14 cellular contexts compared by ENCODE assay signal in the genomic region with DNA sequence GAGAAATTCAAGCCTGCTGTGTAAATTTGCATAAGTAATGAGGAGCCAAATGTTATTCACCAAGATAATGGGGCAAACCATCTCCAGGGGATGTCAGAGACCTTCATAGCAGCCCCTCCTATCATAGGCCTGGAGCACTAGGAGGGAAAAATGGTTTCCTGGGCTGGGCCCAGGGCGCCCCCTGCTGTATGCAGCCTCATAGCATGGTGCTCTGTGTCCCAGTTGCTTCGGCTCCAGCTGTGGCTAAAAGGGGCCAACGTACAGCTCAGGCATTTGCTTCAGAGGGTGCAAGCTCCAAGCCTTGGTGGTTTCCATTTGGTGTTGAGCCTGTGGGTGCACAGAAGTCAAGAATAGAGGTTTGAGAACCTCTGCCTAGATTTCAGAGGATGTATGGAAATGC.
DNase-seq lines count a peak whose midpoint lies in the region; ATAC-seq, FAIRE-seq and TF ChIP-seq lines count a peak whose summit lies in the region.
"Had no signal": no experiment of that assay in that cellular context is flagged by ENCODE, and none has a peak within 500 bp of the region (broad histone marks: within the 10 kb centered on the region; RNA-seq: fewer than 3 reads in every experiment).

No MANE protein-coding gene starts in this region.

- H4K5ac ChIP-seq in H9 (ENCODE audit: insufficient read length, low read depth, low read length), result no peak overlapping the region

- H2BK5ac ChIP-seq in H9 (ENCODE audit: insufficient read length, low read length), result no peak overlapping the region

- DNase-seq in activated T-cell treated with anti-CD3 and anti-CD28 coated beads, Interleukin-2, amount 50 U/mL, for 24 hours, result peak; percentile 38
- no peak for DNase-seq in activated T-cell treated with anti-CD3 and anti-CD28 coated beads, Interleukin-2, amount 50 U/mL, for 4 hours
- DNase-seq in H9, result no peak
- DNase-seq in bronchial epithelial cell (ENCODE audit: low read depth), result no peak
- peak; percentile 7 to 30 for DNase-seq in stimulated activated CD4-positive, alpha-beta T cell treated with anti-CD3 and anti-CD28 coated beads, Interleukin-2, amount 100 ng/mL, for 48 hours
- no peak for DNase-seq in cerebellar nuclear complex (lab: John Stamatoyannopoulos, UW)
- DNase-seq: left cardiac atrium, NCI-H2081 treated with DMSO at 0.1 percent for 48 hours, PC-9 had no signal

- no peaks in the 10 kb centered on the region for H3K23me2 ChIP-seq in H9 (ENCODE audit: insufficient read length, low read depth, low read length, poor library complexity, severe bottlenecking)

- no peak overlapping the region for H3K23ac ChIP-seq in H9 (ENCODE audit: insufficient read length, low read depth, low read length)

- no peaks in the 10 kb centered on the region for H4K20me1 ChIP-seq in H9 (ENCODE audit: control insufficient read depth, insufficient read depth, insufficient read length)

- peak; percentile 52 for TF ChIP-seq CTCF in H9 (conservative IDR thresholded peaks at IDR 0.05)
- peak; percentile 26 for TF ChIP-seq CTCF in bronchial epithelial cell (IDR thresholded peaks at IDR 0.05; ENCODE audit: insufficient read depth, low read length, severe bottlenecking)

- no peaks in the 10 kb centered on the region for H3K4me1 Mint-ChIP-seq in activated T-cell treated with anti-CD3 and anti-CD28 coated beads, Interleukin-2, amount 50 U/mL, for 24 hours (ENCODE audit: low read depth)
- no peaks in the 10 kb centered on the region for H3K4me1 Mint-ChIP-seq in activated T-cell treated with anti-CD3 and anti-CD28 coated beads, Interleukin-2, amount 50 U/mL, for 4 hours (ENCODE audit: low read depth)
- H3K4me1 Mint-ChIP-seq in H9, result peaks cover 17 to 18% of the 10 kb centered on the region in 2 experiments
- H3K4me1 Mint-ChIP-seq: CD14-positive monocyte; stimulated activated memory B cell treated with anti-CD40 and anti-IgM and Interleukin-4, amounts not matched to agents 10 μg/mL and 1 μg/mL and 100 μg/mL, for 72 hours had no signal

- H3K36me3 ChIP-seq in bronchial epithelial cell (ENCODE audit: control insufficient read depth, insufficient read depth, low read length), result no peaks in the 10 kb centered on the region

- FAIRE-seq in bronchial epithelial cell (lab: Jason Lieb, UNC), result no peak

- no peak overlapping the region for H2AFZ ChIP-seq in H9 (ENCODE audit: low read length)
- H2AFZ ChIP-seq: PC-9 had no signal

- no peaks in the 10 kb centered on the region for H3K4me1 ChIP-seq in H9 (ENCODE audit: insufficient read depth, low read length)

- H3K9me3 Mint-ChIP-seq in activated T-cell treated with anti-CD3 and anti-CD28 coated beads, Interleukin-2, amount 50 U/mL, for 24 hours, result no peaks in the 10 kb centered on the region
- no peaks in the 10 kb centered on the region for H3K9me3 Mint-ChIP-seq in activated T-cell treated with anti-CD3 and anti-CD28 coated beads, Interleukin-2, amount 50 U/mL, for 4 hours
- peaks cover 8 to 18% of the 10 kb centered on the region in 2 experiments for H3K9me3 Mint-ChIP-seq in H9
- H3K9me3 Mint-ChIP-seq: stimulated activated memory B cell treated with anti-CD40 and anti-IgM and Interleukin-4, amounts not matched to agents 10 μg/mL and 1 μg/mL and 100 μg/mL, for 72 hours had no signal

- H3T11ph ChIP-seq in H9 (ENCODE audit: low read length), result no peak overlapping the region

- H3K4me3 Mint-ChIP-seq in activated T-cell treated with anti-CD3 and anti-CD28 coated beads, Interleukin-2, amount 50 U/mL, for 24 hours, result no peak overlapping the region
- H3K4me3 Mint-ChIP-seq in activated T-cell treated with anti-CD3 and anti-CD28 coated beads, Interleukin-2, amount 50 U/mL, for 4 hours, result no peak overlapping the region
- no peak overlapping the region for H3K4me3 Mint-ChIP-seq in H9
- H3K4me3 Mint-ChIP-seq: CD14-positive monocyte; stimulated activated memory B cell treated with anti-CD40 and anti-IgM and Interleukin-4, amounts not matched to agents 10 μg/mL and 1 μg/mL and 100 μg/mL, for 72 hours had no signal

- no peak overlapping the region for H2BK20ac ChIP-seq in H9 (ENCODE audit: low read depth, low read length, poor library complexity, severe bottlenecking)

- H4K91ac ChIP-seq in H9 (ENCODE audit: insufficient read length, low read depth, low read length), result no peak overlapping the region

- no peak overlapping the region for H2AK5ac ChIP-seq in H9 (ENCODE audit: insufficient read length, low read length)

- no peak overlapping the region for H3K14ac ChIP-seq in H9 (ENCODE audit: insufficient read depth, low read length)

- no peak overlapping the region for H3K4me3 ChIP-seq in bronchial epithelial cell (ENCODE audit: low read depth, low read length)
- H3K4me3 ChIP-seq: coronary artery, PC-9 had no signal

- H3K27ac Mint-ChIP-seq in activated T-cell treated with anti-CD3 and anti-CD28 coated beads, Interleukin-2, amount 50 U/mL, for 24 hours, result no peak overlapping the region
- H3K27ac Mint-ChIP-seq in H9, result no peak overlapping the region; a peak in 1 of 7 replicates
- H3K27ac Mint-ChIP-seq: CD14-positive monocyte; stimulated activated memory B cell treated with anti-CD40 and anti-IgM and Interleukin-4, amounts not matched to agents 10 μg/mL and 1 μg/mL and 100 μg/mL, for 72 hours had no signal

- no peaks in the 10 kb centered on the region for H3K79me2 ChIP-seq in H9 (ENCODE audit: insufficient read depth, low read length)

- H3K18ac ChIP-seq in H9 (ENCODE audit: insufficient read length, low read depth, low read length), result no peak overlapping the region

- no peak overlapping the region for H4K8ac ChIP-seq in H9 (replicated peaks; ENCODE audit: insufficient read length, low read depth, low read length)

- no peaks in the 10 kb centered on the region for H3K36me3 Mint-ChIP-seq in activated T-cell treated with anti-CD3 and anti-CD28 coated beads, Interleukin-2, amount 50 U/mL, for 24 hours (ENCODE audit: low read depth)
- H3K36me3 Mint-ChIP-seq in activated T-cell treated with anti-CD3 and anti-CD28 coated beads, Interleukin-2, amount 50 U/mL, for 4 hours (ENCODE audit: insufficient read depth), result no peaks in the 10 kb centered on the region
- H3K36me3 Mint-ChIP-seq in H9 (ENCODE audit: insufficient read depth in 1 of 3, low read depth in 3 of 3), result peaks cover 9 to 23% (median 9%) of the 10 kb centered on the region in 3 experiments; a peak in 6 of 7 replicates
- H3K36me3 Mint-ChIP-seq: CD14-positive monocyte; stimulated activated memory B cell treated with anti-CD40 and anti-IgM and Interleukin-4, amounts not matched to agents 10 μg/mL and 1 μg/mL and 100 μg/mL, for 72 hours had no signal

- no peaks in the 10 kb centered on the region for H3K9me3 ChIP-seq in H9 (ENCODE audit: control insufficient read depth, low read depth, low read length)

- H3K56ac ChIP-seq in H9 (ENCODE audit: insufficient read length, low read depth, low read length), result no peak overlapping the region

- no peak for ATAC-seq in activated T-cell treated with anti-CD3 and anti-CD28 coated beads, Interleukin-2, amount 50 U/mL, for 4 hours
- ATAC-seq in GM21576 (IDR thresholded peaks at IDR 0.05; ENCODE audit: unreplicated experiment) (no peak), HG02642 (IDR thresholded peaks at IDR 0.05; ENCODE audit: poor library complexity, unreplicated experiment) (no peak)
- ATAC-seq: left cardiac atrium; stimulated activated memory B cell treated with anti-CD40 and anti-IgM and Interleukin-4, amounts not matched to agents 10 μg/mL and 1 μg/mL and 100 μg/mL, for 72 hours had no signal

- no peak overlapping the region for H2BK12ac ChIP-seq in H9 (ENCODE audit: insufficient read length, low read depth, low read length)

- H3K4me2 ChIP-seq in H9 (ENCODE audit: insufficient read depth, insufficient read length, low read length), result no peak overlapping the region
- H3K4me2 ChIP-seq: PC-9 had no signal

- peaks cover 24% of the 10 kb centered on the region for H3K27me3 Mint-ChIP-seq in activated T-cell treated with anti-CD3 and anti-CD28 coated beads, Interleukin-2, amount 50 U/mL, for 24 hours
- no peaks in the 10 kb centered on the region for H3K27me3 Mint-ChIP-seq in activated T-cell treated with anti-CD3 and anti-CD28 coated beads, Interleukin-2, amount 50 U/mL, for 4 hours (ENCODE audit: low read depth)
- H3K27me3 Mint-ChIP-seq in H9 (ENCODE audit: low read depth), result no peaks in the 10 kb centered on the region
- H3K27me3 Mint-ChIP-seq: stimulated activated memory B cell treated with anti-CD40 and anti-IgM and Interleukin-4, amounts not matched to agents 10 μg/mL and 1 μg/mL and 100 μg/mL, for 72 hours had no signal

- H3K79me1 ChIP-seq in H9 (ENCODE audit: insufficient read depth, low read depth, low read length, poor library complexity, severe bottlenecking), result no peaks in the 10 kb centered on the region

- no peak overlapping the region for H3K27ac ChIP-seq in H9 (ENCODE audit: insufficient read length, low read depth, low read length)
- H3K27ac ChIP-seq: coronary artery, PC-9 had no signal

- no peak overlapping the region for H2BK120ac ChIP-seq in H9 (ENCODE audit: low read depth, low read length, poor library complexity, severe bottlenecking)

- WGBS in H9 (ENCODE audit: extremely low coverage, insufficient read length, low lambda C conversion rate), result no CpG with 5 or more reads among the region's 3 CpGs

- H3K4ac ChIP-seq in H9 (ENCODE audit: low read depth, low read length), result no peak overlapping the region

- H3K9ac ChIP-seq in H9 (ENCODE audit: extremely low read depth, insufficient read length, low read length), result no peak overlapping the region

- no peak overlapping the region for H2BK15ac ChIP-seq in H9 (ENCODE audit: low read depth, low read length)

- H3K27me3 ChIP-seq in H9 (ENCODE audit: insufficient read depth, low read length), result no peaks in the 10 kb centered on the region
- peaks cover 2% of the 10 kb centered on the region for H3K27me3 ChIP-seq in bronchial epithelial cell (ENCODE audit: control insufficient read depth, insufficient read depth, low read length)

Comparison
In these comparisons a context has a peak if more than half of its experiments do, and no peak if none do; other contexts are left out.
1. DNase-seq: peak in activated T-cell treated with anti-CD3 and anti-CD28 coated beads, Interleukin-2, amount 50 U/mL, for 24 hours (single experiment) and stimulated activated CD4-positive, alpha-beta T cell treated with anti-CD3 and anti-CD28 coated beads, Interleukin-2, amount 100 ng/mL, for 48 hours (2 of 2); none in activated T-cell treated with anti-CD3 and anti-CD28 coated beads, Interleukin-2, amount 50 U/mL, for 4 hours (single experiment), H9 (single experiment), bronchial epithelial cell (single experiment) and cerebellar nuclear complex (0 of 2).